39 cellular contexts compared by ENCODE assay signal in genomic region chrX:148991502-148991901, GRCh38.
"Had no signal": no experiment of that assay in that cellular context is flagged by ENCODE, and none has a peak within 500 bp of the region (broad histone marks: within the 10 kb centered on the region; RNA-seq: fewer than 3 reads in every experiment).

No MANE protein-coding gene starts in this region.

- H3K9me3 ChIP-seq: adrenal gland, ascending aorta, body of pancreas, breast epithelium had no signal

- H3K27ac ChIP-seq: adrenal gland, ascending aorta, body of pancreas, brain microvascular endothelial cell, breast epithelium, cardiac muscle cell had no signal

- H3K27me3 ChIP-seq: adrenal gland, ascending aorta, body of pancreas, brain microvascular endothelial cell, cardiac muscle cell had no signal

- H3K4me1 ChIP-seq: adrenal gland, ascending aorta, body of pancreas, breast epithelium had no signal

- H3K4me1 Mint-ChIP-seq: activated naive CD4-positive, alpha-beta T cell treated with anti-CD3 and anti-CD28 coated beads, Interleukin-2, amount 10 ng/mL, durations not matched to agents 7 days and 5 days; activated naive CD4-positive, alpha-beta T cell treated with anti-CD3 and anti-CD28 coated beads, Interleukin-2, amount 50 U/mL, for 24 hours; activated naive CD8-positive, alpha-beta T cell treated with anti-CD3 and anti-CD28 coated beads for 36 hours; activated naive CD8-positive, alpha-beta T cell treated with anti-CD3 and anti-CD28 coated beads, Interleukin-2, amount 10 ng/mL, durations not matched to agents 7 days and 5 days; activated naive CD8-positive, alpha-beta T cell treated with anti-CD3 and anti-CD28 coated beads, Interleukin-2, amount 50 U/mL, for 24 hours; activated T-helper 17 cell treated with anti-CD3 and anti-CD28 coated beads, Interleukin-2, amount 50 U/mL, for 72 hours; brain; central memory CD8-positive, alpha-beta T cell had no signal

- H3K4me3 ChIP-seq: adrenal gland, ascending aorta, body of pancreas, breast epithelium, cardiac muscle cell had no signal

- DNase-seq: activated effector memory CD4-positive, alpha-beta T cell treated with anti-CD3 and anti-CD28 coated beads, Interleukin-2, amount 50 U/mL, for 16 hours; activated effector memory CD4-positive, alpha-beta T cell treated with Interleukin-2 at 50 U/mL for 16 hours; activated gamma-delta T cell; activated gamma-delta T cell treated with Interleukin-2 at 50 U/mL for 16 hours; activated naive CD4-positive, alpha-beta T cell; activated naive CD4-positive, alpha-beta T cell treated with anti-CD3 and anti-CD28 coated beads for 36 hours; activated naive CD4-positive, alpha-beta T cell treated with anti-CD3 and anti-CD28 coated beads, Interleukin-2, amount 10 ng/mL, durations not matched to agents 7 days and 5 days; activated naive CD4-positive, alpha-beta T cell treated with anti-CD3 and anti-CD28 coated beads, Interleukin-2, amount 50 U/mL, for 16 hours; activated naive CD4-positive, alpha-beta T cell treated with Interleukin-2 at 50 U/mL for 16 hours; activated naive CD8-positive, alpha-beta T cell treated with anti-CD3 and anti-CD28 coated beads for 36 hours; activated naive CD8-positive, alpha-beta T cell treated with anti-CD3 and anti-CD28 coated beads, Interleukin-2, amount 10 ng/mL, durations not matched to agents 7 days and 5 days; activated naive CD8-positive, alpha-beta T cell treated with anti-CD3 and anti-CD28 coated beads, Interleukin-2, amount 50 U/mL, for 24 hours; activated T-cell treated with anti-CD3 and anti-CD28 coated beads, Interleukin-2, amount 50 U/mL, for 1 hour; activated T-cell treated with anti-CD3 and anti-CD28 coated beads, Interleukin-2, amount 50 U/mL, for 24 hours; activated T-cell treated with anti-CD3 and anti-CD28 coated beads, Interleukin-2, amount 50 U/mL, for 4 hours; activated T-cell treated with anti-CD3 and anti-CD28 coated beads, Interleukin-2, amount 50 U/mL, for 48 hours; activated T-cell treated with anti-CD3 and anti-CD28 coated beads, Interleukin-2, amount 50 U/mL, for 72 hours; adrenal gland; amniotic stem cell; amygdala; anterior cingulate cortex; aorta; body of pancreas; brain microvascular endothelial cell; caudate nucleus; central memory CD4-positive, alpha-beta T cell; cerebellar nuclear complex had no signal

- H3K36me3 Mint-ChIP-seq: activated naive CD4-positive, alpha-beta T cell treated with anti-CD3 and anti-CD28 coated beads, Interleukin-2, amount 10 ng/mL, durations not matched to agents 7 days and 5 days; activated naive CD4-positive, alpha-beta T cell treated with anti-CD3 and anti-CD28 coated beads, Interleukin-2, amount 50 U/mL, for 24 hours; activated naive CD4-positive, alpha-beta T cell treated with anti-CD3 and anti-CD28 coated beads, Interleukin-2, amount 50 U/mL, for 72 hours; activated naive CD8-positive, alpha-beta T cell; activated naive CD8-positive, alpha-beta T cell treated with anti-CD3 and anti-CD28 coated beads, Interleukin-2, amount 10 ng/mL, durations not matched to agents 7 days and 5 days had no signal

- ATAC-seq: activated naive CD4-positive, alpha-beta T cell treated with anti-CD3 and anti-CD28 coated beads, Interleukin-2, amount 50 U/mL, for 72 hours; activated naive CD8-positive, alpha-beta T cell treated with anti-CD3 and anti-CD28 coated beads, Interleukin-2, amount 50 U/mL, for 24 hours; activated T-cell treated with anti-CD3 and anti-CD28 coated beads, Interleukin-2, amount 50 U/mL, for 4 hours; activated T-cell treated with anti-CD3 and anti-CD28 coated beads, Interleukin-2, amount 50 U/mL, for 72 hours; activated T-helper 17 cell treated with anti-CD3 and anti-CD28 coated beads, Interleukin-2, amount 50 U/mL, for 72 hours; body of pancreas had no signal

- H3K27ac Mint-ChIP-seq: activated naive CD4-positive, alpha-beta T cell treated with anti-CD3 and anti-CD28 coated beads for 36 hours; activated naive CD4-positive, alpha-beta T cell treated with anti-CD3 and anti-CD28 coated beads, Interleukin-2, amount 10 ng/mL, durations not matched to agents 7 days and 5 days; activated naive CD4-positive, alpha-beta T cell treated with anti-CD3 and anti-CD28 coated beads, Interleukin-2, amount 50 U/mL, for 24 hours; activated naive CD4-positive, alpha-beta T cell treated with anti-CD3 and anti-CD28 coated beads, Interleukin-2, amount 50 U/mL, for 72 hours; activated naive CD8-positive, alpha-beta T cell; activated naive CD8-positive, alpha-beta T cell treated with anti-CD3 and anti-CD28 coated beads for 36 hours; activated naive CD8-positive, alpha-beta T cell treated with anti-CD3 and anti-CD28 coated beads, Interleukin-2, amount 10 ng/mL, durations not matched to agents 7 days and 5 days; activated naive CD8-positive, alpha-beta T cell treated with anti-CD3 and anti-CD28 coated beads, Interleukin-2, amount 50 U/mL, for 24 hours; activated T-cell treated with anti-CD3 and anti-CD28 coated beads, Interleukin-2, amount 50 U/mL, for 24 hours; activated T-cell treated with anti-CD3 and anti-CD28 coated beads, Interleukin-2, amount 50 U/mL, for 72 hours; activated T-helper 1 cell treated with anti-CD3 and anti-CD28 coated beads, Interleukin-12 subunit alpha, Interleukin-12 subunit beta, Interleukin-2, Interleukin-4 antibody, amounts not matched to agents 30 ng/mL and 10 ng/mL and 1 ng/mL, durations not matched to agents 14 hours and 24 hours and 36 hours; activated T-helper 17 cell treated with anti-CD3 and anti-CD28 coated beads, Interleukin-2, amount 50 U/mL, for 72 hours; activated T-helper 2 cell treated with anti-CD3 and anti-CD28 coated beads, Interferon-gamma antibody, Interleukin-2, Interleukin-4, amounts not matched to agents 10 μg/mL and 5 μg/mL and 100 μg/mL, durations not matched to agents 14 hours and 24 hours and 36 hours; brain had no signal

- H3K9me3 Mint-ChIP-seq: activated naive CD4-positive, alpha-beta T cell treated with anti-CD3 and anti-CD28 coated beads for 36 hours; activated naive CD4-positive, alpha-beta T cell treated with anti-CD3 and anti-CD28 coated beads, Interleukin-2, amount 10 ng/mL, durations not matched to agents 7 days and 5 days; activated naive CD4-positive, alpha-beta T cell treated with anti-CD3 and anti-CD28 coated beads, Interleukin-2, amount 50 U/mL, for 24 hours; activated naive CD4-positive, alpha-beta T cell treated with anti-CD3 and anti-CD28 coated beads, Interleukin-2, amount 50 U/mL, for 72 hours; activated naive CD8-positive, alpha-beta T cell treated with anti-CD3 and anti-CD28 coated beads for 36 hours; activated naive CD8-positive, alpha-beta T cell treated with anti-CD3 and anti-CD28 coated beads, Interleukin-2, amount 10 ng/mL, durations not matched to agents 7 days and 5 days; activated naive CD8-positive, alpha-beta T cell treated with anti-CD3 and anti-CD28 coated beads, Interleukin-2, amount 50 U/mL, for 24 hours; activated T-cell treated with anti-CD3 and anti-CD28 coated beads, Interleukin-2, amount 50 U/mL, for 24 hours; activated T-cell treated with anti-CD3 and anti-CD28 coated beads, Interleukin-2, amount 50 U/mL, for 4 hours; activated T-cell treated with anti-CD3 and anti-CD28 coated beads, Interleukin-2, amount 50 U/mL, for 72 hours; activated T-helper 1 cell treated with anti-CD3 and anti-CD28 coated beads, Interleukin-12 subunit alpha, Interleukin-12 subunit beta, Interleukin-2, Interleukin-4 antibody, amounts not matched to agents 30 ng/mL and 10 ng/mL and 1 ng/mL, durations not matched to agents 14 hours and 24 hours and 36 hours; activated T-helper 17 cell treated with anti-CD3 and anti-CD28 coated beads, Interleukin-2, amount 50 U/mL, for 72 hours; activated T-helper 2 cell treated with anti-CD3 and anti-CD28 coated beads, Interferon-gamma antibody, Interleukin-2, Interleukin-4, amounts not matched to agents 10 μg/mL and 5 μg/mL and 100 μg/mL, durations not matched to agents 14 hours and 24 hours and 36 hours; central memory CD8-positive, alpha-beta T cell had no signal

- H3K4me3 Mint-ChIP-seq: activated naive CD4-positive, alpha-beta T cell treated with anti-CD3 and anti-CD28 coated beads for 36 hours; activated naive CD4-positive, alpha-beta T cell treated with anti-CD3 and anti-CD28 coated beads, Interleukin-2, amount 10 ng/mL, durations not matched to agents 7 days and 5 days; activated naive CD4-positive, alpha-beta T cell treated with anti-CD3 and anti-CD28 coated beads, Interleukin-2, amount 50 U/mL, for 24 hours; activated naive CD8-positive, alpha-beta T cell; activated naive CD8-positive, alpha-beta T cell treated with anti-CD3 and anti-CD28 coated beads for 36 hours; activated naive CD8-positive, alpha-beta T cell treated with anti-CD3 and anti-CD28 coated beads, Interleukin-2, amount 10 ng/mL, durations not matched to agents 7 days and 5 days; activated naive CD8-positive, alpha-beta T cell treated with anti-CD3 and anti-CD28 coated beads, Interleukin-2, amount 50 U/mL, for 24 hours; activated T-cell treated with anti-CD3 and anti-CD28 coated beads, Interleukin-2, amount 50 U/mL, for 24 hours; activated T-cell treated with anti-CD3 and anti-CD28 coated beads, Interleukin-2, amount 50 U/mL, for 4 hours; activated T-cell treated with anti-CD3 and anti-CD28 coated beads, Interleukin-2, amount 50 U/mL, for 72 hours; activated T-helper 1 cell treated with anti-CD3 and anti-CD28 coated beads, Interleukin-12 subunit alpha, Interleukin-12 subunit beta, Interleukin-2, Interleukin-4 antibody, amounts not matched to agents 30 ng/mL and 10 ng/mL and 1 ng/mL, durations not matched to agents 14 hours and 24 hours and 36 hours; activated T-helper 17 cell treated with anti-CD3 and anti-CD28 coated beads, Interleukin-2, amount 50 U/mL, for 72 hours; brain; central memory CD8-positive, alpha-beta T cell had no signal

- H3K36me3 ChIP-seq: adrenal gland, ascending aorta, brain microvascular endothelial cell, breast epithelium, cardiac muscle cell had no signal

- FAIRE-seq: bronchial epithelial cell had no signal

- H3K27me3 Mint-ChIP-seq: activated naive CD4-positive, alpha-beta T cell treated with anti-CD3 and anti-CD28 coated beads, Interleukin-2, amount 10 ng/mL, durations not matched to agents 7 days and 5 days; activated naive CD4-positive, alpha-beta T cell treated with anti-CD3 and anti-CD28 coated beads, Interleukin-2, amount 50 U/mL, for 24 hours; activated naive CD8-positive, alpha-beta T cell; activated naive CD8-positive, alpha-beta T cell treated with anti-CD3 and anti-CD28 coated beads for 36 hours; activated naive CD8-positive, alpha-beta T cell treated with anti-CD3 and anti-CD28 coated beads, Interleukin-2, amount 10 ng/mL, durations not matched to agents 7 days and 5 days; activated naive CD8-positive, alpha-beta T cell treated with anti-CD3 and anti-CD28 coated beads, Interleukin-2, amount 50 U/mL, for 24 hours; activated T-helper 17 cell treated with anti-CD3 and anti-CD28 coated beads, Interleukin-2, amount 50 U/mL, for 72 hours; brain; central memory CD8-positive, alpha-beta T cell had no signal
